Comparison of ENCODE assay signal across 8 cellular contexts in genomic region chr3:32685604-32686185, GRCh38. TPM values are rescaled to one million over a fixed set of nuclear protein-coding genes. Genes with fewer than 3 reads are reported as not detected.
DNase-seq lines count a peak whose midpoint lies in the region; ATAC-seq and TF ChIP-seq lines count a peak whose summit lies in the region.

No MANE protein-coding gene starts in this region.

- ATAC-seq in HG03432 (IDR thresholded peaks at IDR 0.05; ENCODE audit: unreplicated experiment) = peak; percentile 1
- no peak for ATAC-seq in activated naive CD8-positive, alpha-beta T cell treated with anti-CD3 and anti-CD28 coated beads, Interleukin-2, amount 50 U/mL, for 24 hours

- no peaks in the 10 kb centered on the region for H3K36me3 ChIP-seq in kidney epithelial cell (ENCODE audit: control insufficient read depth, insufficient read depth, low read length)

- H3K27me3 Mint-ChIP-seq in activated CD4-positive, alpha-beta T cell treated with anti-CD3 and anti-CD28 coated beads, Interleukin-2, amount 10 ng/mL, durations not matched to agents 7 days and 5 days = no peaks in the 10 kb centered on the region
- no peaks in the 10 kb centered on the region for H3K27me3 Mint-ChIP-seq in activated naive CD8-positive, alpha-beta T cell treated with anti-CD3 and anti-CD28 coated beads, Interleukin-2, amount 50 U/mL, for 24 hours

- peaks cover 30% of the 10 kb centered on the region for H3K4me1 Mint-ChIP-seq in activated CD4-positive, alpha-beta T cell treated with anti-CD3 and anti-CD28 coated beads, Interleukin-2, amount 10 ng/mL, durations not matched to agents 7 days and 5 days
- peaks cover 30% of the 10 kb centered on the region for H3K4me1 Mint-ChIP-seq in activated naive CD8-positive, alpha-beta T cell treated with anti-CD3 and anti-CD28 coated beads, Interleukin-2, amount 50 U/mL, for 24 hours

- H3K27ac ChIP-seq in temporal lobe (ENCODE audit: low read depth, low read length) = peak overlapping the region; percentile 42

- CTCF ChIA-PET in activated CD4-positive, alpha-beta T cell treated with anti-CD3 and anti-CD28 coated beads, Interleukin-2, amount 10 ng/mL, durations not matched to agents 7 days and 5 days (lab: Charles Lee) = interaction anchor here (0.8 to 0.9 kb wide), 2 partner anchors 178 to 367 kb away, joined by 3 read pairs; no protein-coding TSS in a partner anchor

- no peak for DNase-seq in activated CD4-positive, alpha-beta T cell treated with anti-CD3 and anti-CD28 coated beads, Interleukin-2, amount 10 ng/mL, durations not matched to agents 7 days and 5 days
- DNase-seq in activated CD4-positive, alpha-beta T cell treated with anti-CD3 and anti-CD28 coated beads for 1 hour = no peak
- DNase-seq in activated naive CD8-positive, alpha-beta T cell treated with anti-CD3 and anti-CD28 coated beads, Interleukin-2, amount 50 U/mL, for 24 hours = no peak
- DNase-seq in kidney epithelial cell (ENCODE audit: low read depth) = no peak
- no peak for DNase-seq in NCI-H1105 (lab: John Stamatoyannopoulos, UW)
- no peak for DNase-seq in GDM1 (lab: John Stamatoyannopoulos, UW)

- H3K27ac Mint-ChIP-seq in activated CD4-positive, alpha-beta T cell treated with anti-CD3 and anti-CD28 coated beads, Interleukin-2, amount 10 ng/mL, durations not matched to agents 7 days and 5 days = peak overlapping the region; percentile 95
- peak overlapping the region; percentile 90 for H3K27ac Mint-ChIP-seq in activated naive CD8-positive, alpha-beta T cell treated with anti-CD3 and anti-CD28 coated beads, Interleukin-2, amount 50 U/mL, for 24 hours

- peak overlapping the region; percentile 79 for H3K4me3 ChIP-seq in kidney epithelial cell (ENCODE audit: low read depth, low read length)

- H3K9me3 Mint-ChIP-seq in activated CD4-positive, alpha-beta T cell treated with anti-CD3 and anti-CD28 coated beads, Interleukin-2, amount 10 ng/mL, durations not matched to agents 7 days and 5 days = no peaks in the 10 kb centered on the region
- no peaks in the 10 kb centered on the region for H3K9me3 Mint-ChIP-seq in activated naive CD8-positive, alpha-beta T cell treated with anti-CD3 and anti-CD28 coated beads, Interleukin-2, amount 50 U/mL, for 24 hours

- H3K4me3 Mint-ChIP-seq in activated CD4-positive, alpha-beta T cell treated with anti-CD3 and anti-CD28 coated beads, Interleukin-2, amount 10 ng/mL, durations not matched to agents 7 days and 5 days = peak overlapping the region; percentile 95
- peak overlapping the region; percentile 93 for H3K4me3 Mint-ChIP-seq in activated naive CD8-positive, alpha-beta T cell treated with anti-CD3 and anti-CD28 coated beads, Interleukin-2, amount 50 U/mL, for 24 hours

- TF ChIP-seq CTCF in kidney epithelial cell (IDR thresholded peaks at IDR 0.05; ENCODE audit: insufficient read depth, low read length, poor library complexity, severe bottlenecking) = no peak

- no peaks in the 10 kb centered on the region for H3K27me3 ChIP-seq in kidney epithelial cell (ENCODE audit: control insufficient read depth, insufficient read depth, low read length)

- H3K36me3 Mint-ChIP-seq in activated CD4-positive, alpha-beta T cell treated with anti-CD3 and anti-CD28 coated beads, Interleukin-2, amount 10 ng/mL, durations not matched to agents 7 days and 5 days (ENCODE audit: low read depth) = peaks cover 10% of the 10 kb centered on the region
- H3K36me3 Mint-ChIP-seq in activated naive CD8-positive, alpha-beta T cell treated with anti-CD3 and anti-CD28 coated beads, Interleukin-2, amount 50 U/mL, for 24 hours (ENCODE audit: low read depth) = peaks cover 14% of the 10 kb centered on the region

- POLR2A ChIA-PET in activated CD4-positive, alpha-beta T cell treated with anti-CD3 and anti-CD28 coated beads, Interleukin-2, amount 10 ng/mL, durations not matched to agents 7 days and 5 days (lab: Charles Lee) = no interaction called here

RNA-seq across cellular contexts. Expression of gene CNOT10, which starts 0.7 kb away (rescaled TPM):
- 10 to 100 TPM; 67.5 to 67.7 TPM for total RNA-seq in activated CD4-positive, alpha-beta T cell treated with anti-CD3 and anti-CD28 coated beads, Interleukin-2, amount 10 ng/mL, durations not matched to agents 7 days and 5 days
- total RNA-seq in kidney epithelial cell (24.6 and 27.0 TPM in 2 replicates), temporal lobe (37.9 TPM)
